ENCODE assay signal across 27 cellular contexts in genomic region chr2:128565441-128565840, GRCh38.
"Had no signal": no experiment of that assay in that cellular context is flagged by ENCODE, and none has a peak within 500 bp of the region (broad histone marks: within the 10 kb centered on the region; RNA-seq: fewer than 3 reads in every experiment).

No MANE protein-coding gene starts in this region.

- FAIRE-seq: islet of Langerhans, kidney had no signal

- H3K27ac ChIP-seq: left ventricle myocardium inferior, neural progenitor cell, neutrophil, parathyroid adenoma, right atrium auricular region, right lobe of liver, tibial nerve, vagina had no signal

- H3K9me3 ChIP-seq: left ventricle myocardium inferior, neutrophil, right atrium auricular region, right lobe of liver, tibial nerve, vagina had no signal

- H3K9ac ChIP-seq: neural progenitor cell, parathyroid adenoma had no signal

- DNase-seq: hypothalamus; immature natural killer cell; kidney; left colon; left ventricle myocardium inferior; mesenchymal stem cell; naive B cell; natural killer cell; nephron progenitor cell; occipital lobe; stimulated activated CD4-positive, alpha-beta T cell treated with anti-CD3 and anti-CD28 coated beads, Interleukin-1b, Interleukin-23, amount 100 ng/mL, for 48 hours; stimulated activated CD4-positive, alpha-beta T cell treated with anti-CD3 and anti-CD28 coated beads, Interleukin-2, amount 100 ng/mL, for 48 hours; stimulated activated CD4-positive, alpha-beta T cell treated with anti-CD3 and anti-CD28 coated beads, Interleukin-4, amount 100 ng/mL, for 4 hours; stimulated activated CD8-positive, alpha-beta memory T cell treated with anti-CD3 and anti-CD28 coated beads, Interleukin-4, amount 100 ng/mL, for 48 hours; stimulated activated naive CD4-positive, alpha-beta T cell treated with Interleukin-2 at 50 U/mL for 16 hours; stimulated activated naive CD8-positive, alpha-beta T cell treated with anti-CD3 and anti-CD28 coated beads, Interleukin-15, amount 100 ng/mL, for 72 hours; substantia nigra had no signal

- H3K4me1 ChIP-seq: neural progenitor cell, parathyroid adenoma, right lobe of liver had no signal

- H3K36me3 ChIP-seq: left ventricle myocardium inferior, neural progenitor cell, neutrophil, right atrium auricular region, right lobe of liver, tibial nerve, vagina had no signal

- H3K79me2 ChIP-seq: parathyroid adenoma had no signal

- ATAC-seq: left colon; natural killer cell; right lobe of liver; stimulated activated memory B cell treated with anti-CD40 and anti-IgM and Interleukin-4, amounts not matched to agents 10 μg/mL and 1 μg/mL and 100 μg/mL, for 72 hours; stimulated activated naive CD8-positive, alpha-beta T cell treated with anti-CD3 and anti-CD28 coated beads, Interleukin-15, amount 100 ng/mL, for 72 hours had no signal

- H3K27me3 ChIP-seq: neural progenitor cell, neutrophil, right atrium auricular region, right lobe of liver, tibial nerve, vagina had no signal

- H3K4me2 ChIP-seq: neural progenitor cell, smooth muscle cell had no signal

- H3K4me3 ChIP-seq: left ventricle myocardium inferior, neural progenitor cell, right atrium auricular region, right lobe of liver, smooth muscle cell, tibial nerve, vagina had no signal

- H2AFZ ChIP-seq: neural progenitor cell, parathyroid adenoma had no signal
